In genomic region chr9:73061131-73061530, GRCh38 we compare ENCODE assay signal across 16 cellular contexts.
DNase-seq lines count a peak whose midpoint lies in the region; ATAC-seq, FAIRE-seq and TF ChIP-seq lines count a peak whose summit lies in the region.
"Had no signal": no experiment of that assay in that cellular context is flagged by ENCODE, and none has a peak within 500 bp of the region (broad histone marks: within the 10 kb centered on the region; RNA-seq: fewer than 3 reads in every experiment).

No MANE protein-coding gene starts in this region.

- no TSS peak for BruUV-seq in endothelial cell of umbilical vein (replicated peaks; lab: Mats Ljungman, UMichigan)

- no peaks in the 10 kb centered on the region for H3K9me3 Mint-ChIP-seq in GM23338
- H3K9me3 Mint-ChIP-seq: CD4-positive, alpha-beta memory T cell; H9 had no signal

- no peaks in the 10 kb centered on the region for H3K36me3 ChIP-seq in BLaER1
- no peaks in the 10 kb centered on the region for H3K36me3 ChIP-seq in GM23338 (ENCODE audit: insufficient read depth)
- H3K36me3 ChIP-seq in endothelial cell of umbilical vein (ENCODE audit: control insufficient read depth in 2 of 2, extremely low read depth in 1 of 2, insufficient read depth in 2 of 2, low read length in 2 of 2) = no peaks in the 10 kb centered on the region
- H3K36me3 ChIP-seq: BE2C had no signal

- H3K27ac Mint-ChIP-seq in GM23338 = no peak overlapping the region
- H3K27ac Mint-ChIP-seq: CD4-positive, alpha-beta memory T cell had no signal

- no peaks in the 10 kb centered on the region for H3K79me2 ChIP-seq in GM23338 (replicated peaks; ENCODE audit: insufficient read depth)
- no peaks in the 10 kb centered on the region for H3K79me2 ChIP-seq in endothelial cell of umbilical vein (ENCODE audit: control insufficient read depth, insufficient read depth, low read length)

- no peak overlapping the region for H3K9ac ChIP-seq in BLaER1
- H3K9ac ChIP-seq in endothelial cell of umbilical vein (replicated peaks; ENCODE audit: extremely low read depth, insufficient read depth, low read length) = no peak overlapping the region

- no peaks in the 10 kb centered on the region for H3K27me3 ChIP-seq in BLaER1
- no peaks in the 10 kb centered on the region for H3K27me3 ChIP-seq in GM23338 (ENCODE audit: insufficient read depth)
- no peaks in the 10 kb centered on the region for H3K27me3 ChIP-seq in endothelial cell of umbilical vein (ENCODE audit: control insufficient read depth in 2 of 2, insufficient read depth in 2 of 2, low read length in 2 of 2)
- H3K27me3 ChIP-seq: BE2C had no signal

- CTCF ChIA-PET in endothelial cell of umbilical vein (lab: Charles Lee) = interaction anchor here (1.0 to 1.9 kb wide), 7 partner anchors 9 to 204 kb away, joined by 3 to 5 read pairs (median 4); no protein-coding TSS in a partner anchor

- H3K4me3 Mint-ChIP-seq in GM23338 = no peak overlapping the region
- H3K4me3 Mint-ChIP-seq: CD14-positive monocyte; CD4-positive, alpha-beta memory T cell; H9 had no signal

- peaks cover 5% of the 10 kb centered on the region; the same call in 2 of the 3 replicates for H3K4me1 Mint-ChIP-seq in GM23338
- H3K4me1 Mint-ChIP-seq: CD14-positive monocyte; CD4-positive, alpha-beta memory T cell had no signal

- TF ChIP-seq POLR2A in endothelial cell of umbilical vein (IDR thresholded peaks at IDR 0.05; ENCODE audit: low read depth, low read length) = no peak

- H3K9me3 ChIP-seq in BLaER1 (no peaks in the 10 kb centered on the region), endothelial cell of umbilical vein (replicated peaks; ENCODE audit: control insufficient read depth, insufficient read depth, low read length) (no peaks in the 10 kb centered on the region)
- H3K9me3 ChIP-seq: BE2C had no signal

- ATAC-seq in GM23338 (no peak), GM21717 (IDR thresholded peaks at IDR 0.05; ENCODE audit: unreplicated experiment) (no peak), GM18517 (IDR thresholded peaks at IDR 0.05; ENCODE audit: unreplicated experiment) (no peak)

- 0 out of 2 replicates have a peak, but pooled peaks cover 12% of the 10 kb centered on the region for H3K9me2 ChIP-seq in GM23338 (ENCODE audit: insufficient read depth)

- peak overlapping the region; percentile 30 for H3K4me2 ChIP-seq in BLaER1
- no peak overlapping the region for H3K4me2 ChIP-seq in GM23338
- no peak overlapping the region for H3K4me2 ChIP-seq in endothelial cell of umbilical vein (ENCODE audit: insufficient read depth, low read length)

- no peaks in the 10 kb centered on the region for H3K9me1 ChIP-seq in endothelial cell of umbilical vein (replicated peaks; ENCODE audit: control insufficient read depth, extremely low read depth, insufficient read depth, low read length)

- FAIRE-seq in endothelial cell of umbilical vein (lab: Jason Lieb, UNC) = peak; percentile 35
- FAIRE-seq: H1 had no signal

- POLR2A ChIA-PET in endothelial cell of umbilical vein (lab: Charles Lee) = no interaction called here

- DNase-seq in GM23338 (ENCODE audit: low spot score) = no peak
- no peak for DNase-seq in endothelial cell of umbilical vein (ENCODE audit: low read depth, low spot score)
- DNase-seq in activated CD4-positive, CD25-positive, alpha-beta regulatory T cell (lab: John Stamatoyannopoulos, UW) = no peak
- DNase-seq: ACHN; BE2C; CD4-positive, alpha-beta memory T cell; DMS153; DMS79; GF-D8; H9; KG1 had no signal

- dilution Hi-C loops in endothelial cell of umbilical vein (cut with MboI; ENCODE audit: extremely low pct_ligation_motif_present, low sequenced_read_pairs) = no loop called here

- H3K36me3 Mint-ChIP-seq in GM23338 (ENCODE audit: low read depth) = no peaks in the 10 kb centered on the region
- H3K36me3 Mint-ChIP-seq: CD14-positive monocyte; CD4-positive, alpha-beta memory T cell had no signal

- H2AFZ ChIP-seq in GM23338 (0 out of 2 replicates have a peak overlapping the region, but pooled peaks have one; percentile 63), endothelial cell of umbilical vein (ENCODE audit: low read depth, low read length) (peak overlapping the region; percentile 5)

- H3K4me1 ChIP-seq in BLaER1 = peaks cover 21% of the 10 kb centered on the region
- H3K4me1 ChIP-seq in GM23338 (ENCODE audit: insufficient read depth) = peaks cover 15% of the 10 kb centered on the region
- no peaks in the 10 kb centered on the region for H3K4me1 ChIP-seq in endothelial cell of umbilical vein (ENCODE audit: control insufficient read depth, extremely low read depth, insufficient read depth, low read length)
- H3K4me1 ChIP-seq: BE2C had no signal

- no peaks in the 10 kb centered on the region for H3K27me3 Mint-ChIP-seq in GM23338 (ENCODE audit: insufficient read depth, low read depth, poor library complexity)

- H3K27ac ChIP-seq in BLaER1 (no peak overlapping the region), GM23338 (ENCODE audit: low read depth) (no peak overlapping the region), endothelial cell of umbilical vein (ENCODE audit: insufficient read depth, low read depth, low read length) (no peak overlapping the region)

- H3F3A ChIP-seq in GM23338 (replicated peaks; ENCODE audit: low read depth) = no peaks in the 10 kb centered on the region

- H3K4me3 ChIP-seq in BLaER1 (no peak overlapping the region), GM23338 (no peak overlapping the region), endothelial cell of umbilical vein (replicated peaks in 1 of 3; ENCODE audit: insufficient read depth in 1 of 3, low read depth in 1 of 3, low read length in 3 of 3) (no peak overlapping the region)

- H4K20me1 ChIP-seq in BLaER1 = no peaks in the 10 kb centered on the region
- H4K20me1 ChIP-seq in GM23338 (replicated peaks; ENCODE audit: insufficient read depth) = no peaks in the 10 kb centered on the region
- no peaks in the 10 kb centered on the region for H4K20me1 ChIP-seq in endothelial cell of umbilical vein (replicated peaks; ENCODE audit: control insufficient read depth, extremely low read depth, insufficient read depth, low read length)

- TF ChIP-seq CTCF in GM23338 (conservative IDR thresholded peaks at IDR 0.05; ENCODE audit: low read depth in 2 of 2) (no peak), endothelial cell of umbilical vein (IDR thresholded peaks at IDR 0.05; ENCODE audit: extremely low read depth in 1 of 2, insufficient read depth in 1 of 2, low read depth in 1 of 2, low read length in 2 of 2) (no peak)

- intact Hi-C loops in endothelial cell of umbilical vein (cut with micrococcal nuclease) = no loop called here

TF ChIP-seq in GM23338, 12 proteins besides CTCF, POLR2A, EP300 and RAD21:
- no peak for TF ChIP-seq ZNF114 (CRISPR knock-in tag; IDR thresholded peaks at IDR 0.05)
- TF ChIP-seq CREB1 (CRISPR knock-in tag; IDR thresholded peaks at IDR 0.05; ENCODE audit: low read depth) = no peak
- no peak for TF ChIP-seq ZNF331 (CRISPR knock-in tag; IDR thresholded peaks at IDR 0.05; ENCODE audit: low read depth)
TF ChIP-seq in GM23338: peak in this region for 0.

TF ChIP-seq in endothelial cell of umbilical vein, 7 proteins besides CTCF, POLR2A, EP300 and RAD21:
- TF ChIP-seq MYC (IDR thresholded peaks at IDR 0.05; ENCODE audit: low read depth, low read length) = no peak
- TF ChIP-seq FOS (IDR thresholded peaks at IDR 0.05; ENCODE audit: borderline replicate concordance, insufficient read depth, low read length) = no peak
- TF ChIP-seq EZH2 (IDR thresholded peaks at IDR 0.05; ENCODE audit: borderline replicate concordance, low read depth, low read length, severe bottlenecking) = no peak
- no peak for TF ChIP-seq POLR2AphosphoS5 (IDR thresholded peaks at IDR 0.05; ENCODE audit: insufficient read depth, low read depth, low read length)
- TF ChIP-seq, protein P1, sequence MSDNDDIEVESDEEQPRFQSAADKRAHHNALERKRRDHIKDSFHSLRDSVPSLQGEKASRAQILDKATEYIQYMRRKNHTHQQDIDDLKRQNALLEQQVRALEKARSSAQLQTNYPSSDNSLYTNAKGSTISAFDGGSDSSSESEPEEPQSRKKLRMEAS (IDR thresholded peaks at IDR 0.05; ENCODE audit: insufficient read depth, insufficient read length) = no peak
- no peak for TF ChIP-seq GATA2 (IDR thresholded peaks at IDR 0.05; ENCODE audit: insufficient read depth, insufficient read length, low read depth, low read length)
- TF ChIP-seq JUN (IDR thresholded peaks at IDR 0.05; ENCODE audit: borderline replicate concordance, insufficient read depth, insufficient read length, low read depth) = no peak
